21 cellular contexts compared by ENCODE assay signal in genomic region chr3:188448813-188449212, GRCh38.
"Had no signal": no experiment of that assay in that cellular context is flagged by ENCODE, and none has a peak within 500 bp of the region (broad histone marks: within the 10 kb centered on the region; RNA-seq: fewer than 3 reads in every experiment).

No MANE protein-coding gene starts in this region.

- ATAC-seq: heart right ventricle; left lobe of liver; naive thymus-derived CD8-positive, alpha-beta T cell; sciatic nerve; upper lobe of right lung had no signal

- H3K36me3 ChIP-seq: heart right ventricle, neutrophil, tibial nerve, upper lobe of right lung, vagina had no signal

- H3K4me3 Mint-ChIP-seq: endodermal cell; naive thymus-derived CD8-positive, alpha-beta T cell had no signal

- H3K27ac Mint-ChIP-seq: endodermal cell; naive thymus-derived CD8-positive, alpha-beta T cell had no signal

- H3K27me3 Mint-ChIP-seq: naive thymus-derived CD8-positive, alpha-beta T cell had no signal

- H3K9me3 ChIP-seq: neutrophil, testis, tibial nerve, upper lobe of right lung, vagina had no signal

- DNase-seq: effector CD4-positive, alpha-beta T cell; endodermal cell; foreskin melanocyte; heart right ventricle; hypothalamus; kidney glomerular epithelial cell; mammary epithelial cell; naive thymus-derived CD8-positive, alpha-beta T cell; stimulated activated CD4-positive, alpha-beta T cell treated with anti-CD3 and anti-CD28 coated beads, Interleukin-2, amount 100 ng/mL, for 24 hours; stimulated activated CD4-positive, alpha-beta T cell treated with anti-CD3 and anti-CD28 coated beads, Interleukin-4, amount 100 ng/mL, for 4 hours; stimulated activated naive CD4-positive, alpha-beta T cell treated with Interleukin-2 at 50 U/mL for 16 hours; testis; upper lobe of right lung had no signal

- H3K4me3 ChIP-seq: coronary artery, heart right ventricle, skin epidermis, testis, tibial nerve, upper lobe of right lung, vagina had no signal

- H3K4me1 ChIP-seq: testis, upper lobe of right lung, vagina had no signal

- H3K27me3 ChIP-seq: heart right ventricle, neutrophil, testis, tibial nerve, upper lobe of right lung, vagina had no signal

- FAIRE-seq: islet of Langerhans had no signal

- H3K27ac ChIP-seq: coronary artery, heart right ventricle, neutrophil, skin epidermis, testis, tibial nerve, upper lobe of right lung, vagina had no signal
